8 cellular contexts compared by ENCODE assay signal in the genomic region with DNA sequence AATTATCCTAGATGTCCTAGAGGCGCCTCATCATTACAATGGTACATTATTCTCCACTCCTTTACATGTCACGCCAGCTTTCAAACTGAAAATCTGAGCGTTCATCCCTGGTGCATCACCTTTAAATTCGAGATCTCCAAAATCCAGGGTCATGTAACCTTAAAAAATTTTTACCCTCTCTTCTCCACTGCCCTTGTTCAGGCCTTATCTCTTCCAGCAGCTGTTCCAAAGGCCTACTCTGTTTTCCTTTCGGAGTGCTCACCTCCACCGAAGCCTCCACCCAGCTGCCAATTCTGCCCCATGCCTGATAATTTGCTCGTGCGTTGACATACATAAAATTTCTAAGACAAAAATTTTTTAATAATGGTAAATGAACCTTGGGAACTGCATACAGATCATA. TPM values are rescaled to one million over a fixed set of nuclear protein-coding genes. Genes with fewer than 3 reads are reported as not detected.
DNase-seq lines count a peak whose midpoint lies in the region; ATAC-seq and TF ChIP-seq lines count a peak whose summit lies in the region.

No MANE protein-coding gene starts in this region.

- H3K9me3 Mint-ChIP-seq in IgD-negative memory B cell (no peaks in the 10 kb centered on the region), brain (peaks cover 0 to 3% (median 0%) of the 10 kb centered on the region in 5 experiments)

- no peak for TF ChIP-seq CTCF in brain (conservative IDR thresholded peaks at IDR 0.05)

- no peak for ATAC-seq in HG03175 (IDR thresholded peaks at IDR 0.05; ENCODE audit: unreplicated experiment)

- H3K4me3 Mint-ChIP-seq in IgD-negative memory B cell (peak overlapping the region; percentile 86 to 92 (median 89)), brain (peak overlapping the region; percentile 75 to 96 (median 84))

- intact Hi-C loops in posterior vena cava (cut with DNase I), result no loop called here

- H3K36me3 ChIP-seq in BLaER1 treated with 17β-estradiol and CSF1 and Interleukin-3, amounts not matched to agents 10 nM and 100 nM, result peaks cover 16 to 33% (median 24%) of the 10 kb centered on the region in 11 experiments
- peaks cover 5 to 14% of the 10 kb centered on the region in 2 donors for H3K36me3 ChIP-seq in mucosa of rectum (ENCODE audit: control insufficient read depth in 2 of 2, insufficient read depth in 2 of 2, low read length in 2 of 2)

- no peaks in the 10 kb centered on the region for H3K27me3 ChIP-seq in BLaER1 treated with 17β-estradiol and CSF1 and Interleukin-3, amounts not matched to agents 10 nM and 100 nM
- H3K27me3 ChIP-seq in mucosa of rectum (ENCODE audit: control insufficient read depth in 2 of 2, insufficient read depth in 2 of 2, low read length in 2 of 2), result no peaks in the 10 kb centered on the region

- peak overlapping the region in 6 of 11 experiments; percentile 85 to 95 (median 90); a peak in 18 of 22 replicates for H3K4me2 ChIP-seq in BLaER1 treated with 17β-estradiol and CSF1 and Interleukin-3, amounts not matched to agents 10 nM and 100 nM

- H3K4me1 Mint-ChIP-seq in IgD-negative memory B cell, result peaks cover 9 to 17% (median 16%) of the 10 kb centered on the region in 3 donors
- H3K4me1 Mint-ChIP-seq in brain, result peaks cover 31% of the 10 kb centered on the region

- DNase-seq in posterior vena cava (ENCODE audit: low spot score), result no peak
- DNase-seq in HuH-7 (ENCODE audit: low spot score), result no peak
- DNase-seq in inferior parietal cortex (ENCODE audit: extremely low spot score), result no peak

- peaks cover 22 to 37% (median 29%) of the 10 kb centered on the region in 10 experiments for H3K4me1 ChIP-seq in BLaER1 treated with 17β-estradiol and CSF1 and Interleukin-3, amounts not matched to agents 10 nM and 100 nM
- peaks cover 5 to 15% of the 10 kb centered on the region in 2 donors for H3K4me1 ChIP-seq in mucosa of rectum (ENCODE audit: control insufficient read depth in 2 of 2, insufficient read depth in 2 of 2, low read length in 2 of 2)

- peak overlapping the region; percentile 65 to 88 (median 76) for H3K4me3 ChIP-seq in BLaER1 treated with 17β-estradiol and CSF1 and Interleukin-3, amounts not matched to agents 10 nM and 100 nM
- peak overlapping the region; percentile 76 for H3K4me3 ChIP-seq in mucosa of rectum (ENCODE audit: low read length in 2 of 2)

- peaks cover 0 to 5% (median 0%) of the 10 kb centered on the region in 11 experiments; a peak in 6 of 22 replicates for H3K9me3 ChIP-seq in BLaER1 treated with 17β-estradiol and CSF1 and Interleukin-3, amounts not matched to agents 10 nM and 100 nM (replicated peaks in 1 of 11)
- H3K9me3 ChIP-seq in mucosa of rectum (ENCODE audit: control insufficient read depth in 2 of 2, low read length in 2 of 2), result no peaks in the 10 kb centered on the region

- H3K27ac ChIP-seq in BLaER1 treated with 17β-estradiol and CSF1 and Interleukin-3, amounts not matched to agents 10 nM and 100 nM, result peak overlapping the region in 10 of 11 experiments; percentile 26 to 96 (median 90); a peak in 18 of 22 replicates
- H3K27ac ChIP-seq in mucosa of rectum (ENCODE audit: low read depth in 2 of 2, low read length in 2 of 2), result no peak overlapping the region

- peak overlapping the region in 1 of 3 donors; percentile 39 for H3K27ac Mint-ChIP-seq in IgD-negative memory B cell
- peak overlapping the region in 2 of 5 experiments; percentile 27 to 36 for H3K27ac Mint-ChIP-seq in brain

- H3K27me3 Mint-ChIP-seq in IgD-negative memory B cell, result no peaks in the 10 kb centered on the region
- peaks cover 4% of the 10 kb centered on the region for H3K27me3 Mint-ChIP-seq in brain

- peak overlapping the region; percentile 75 to 95 (median 90) for H3K9ac ChIP-seq in BLaER1 treated with 17β-estradiol and CSF1 and Interleukin-3, amounts not matched to agents 10 nM and 100 nM
- peak overlapping the region; percentile 62 to 63 for H3K9ac ChIP-seq in mucosa of rectum (ENCODE audit: low read depth in 1 of 2, low read length in 2 of 2)

- H4K20me1 ChIP-seq in BLaER1 treated with 17β-estradiol and CSF1 and Interleukin-3, amounts not matched to agents 10 nM and 100 nM, result peaks cover 9 to 15% (median 12%) of the 10 kb centered on the region in 11 experiments; a peak in 16 of 22 replicates

- H3K36me3 Mint-ChIP-seq in IgD-negative memory B cell (peaks cover 3% of the 10 kb centered on the region), brain (peaks cover 25% of the 10 kb centered on the region)

RNA-seq across cellular contexts. Expression of gene MSH3, which starts 1.0 kb away (rescaled TPM):
- polyA plus RNA-seq in IgD-negative memory B cell (11.7 TPM), brain (ENCODE audit: insufficient read depth, low read depth, low replicate concordance) (6.6 TPM)
- total RNA-seq in posterior vena cava, result 10 to 100 TPM; 12.3 to 13.0 TPM

RNA-seq across cellular contexts. Expression of gene DHFR, which starts 1.3 kb away (rescaled TPM):
- 4.2 TPM for polyA plus RNA-seq in IgD-negative memory B cell
- polyA plus RNA-seq in brain (ENCODE audit: insufficient read depth, low read depth, low replicate concordance), result 28.3 TPM
- 1 to 10 TPM; 3.6 to 9.3 TPM for total RNA-seq in posterior vena cava

Comparison
In these comparisons a context has a peak if more than half of its experiments do, and no peak if none do; other contexts are left out.
1. H3K27ac ChIP-seq: peak in BLaER1 treated with 17β-estradiol and CSF1 and Interleukin-3, amounts not matched to agents 10 nM and 100 nM (10 of 11); none in mucosa of rectum (0 of 2).